Comparison of ENCODE assay signal across 9 cellular contexts in the genomic region with DNA sequence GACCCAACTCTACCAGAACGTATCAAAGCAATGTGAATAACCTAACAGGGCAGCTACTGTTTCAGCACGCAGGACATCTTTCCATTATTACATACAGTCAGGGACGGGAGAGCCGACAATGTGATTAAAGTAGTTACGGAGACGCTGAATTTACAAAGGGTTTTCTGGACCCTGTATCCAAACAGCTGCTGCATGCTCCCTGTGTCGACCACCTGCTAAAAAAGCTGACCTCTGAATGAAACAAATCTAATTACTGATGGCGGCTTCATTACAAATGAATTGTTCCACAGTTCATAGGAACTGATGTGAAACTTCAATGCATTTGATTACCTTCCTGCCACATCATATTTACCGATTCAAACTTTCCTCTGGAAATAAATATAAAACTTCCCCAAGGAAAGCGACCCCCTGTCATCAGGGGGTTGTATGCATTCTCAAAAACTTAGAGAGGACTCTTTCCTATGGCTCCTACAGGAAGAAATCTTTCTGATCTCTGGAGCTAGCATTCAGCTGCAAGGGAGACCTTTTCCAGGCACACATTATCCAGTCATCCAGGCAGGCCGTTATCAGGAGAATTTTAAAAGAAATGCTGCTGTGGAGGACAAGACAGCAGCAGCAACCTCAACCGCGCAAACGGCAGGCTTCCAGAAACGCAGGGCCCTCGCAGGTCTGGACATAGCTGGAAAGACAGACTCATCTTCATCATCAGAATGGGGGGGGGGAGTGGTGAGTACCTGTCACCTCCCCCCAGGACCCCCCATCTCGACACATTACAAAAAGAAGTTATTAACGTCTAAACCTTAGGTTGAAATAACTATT. TPM values are rescaled to one million over a fixed set of nuclear protein-coding genes. Genes with fewer than 3 reads are reported as not detected.
DNase-seq lines count a peak whose midpoint lies in the region; TF ChIP-seq lines count a peak whose summit lies in the region.
"Had no signal": no experiment of that assay in that cellular context is flagged by ENCODE, and none has a peak within 500 bp of the region (broad histone marks: within the 10 kb centered on the region; RNA-seq: fewer than 3 reads in every experiment).

No MANE protein-coding gene starts in this region.

- H3K27me3 ChIP-seq in endodermal cell (ENCODE audit: control insufficient read depth, insufficient read depth, low read length, poor library complexity, severe bottlenecking): peaks cover 52% of the 10 kb centered on the region

- peak; percentile 13 for DNase-seq in AG08396 (ENCODE audit: low spot score)
- DNase-seq in LNCaP clone FGC (ENCODE audit: low read depth): no peak
- DNase-seq in endodermal cell: peak; percentile 68
- no peak for DNase-seq in NCI-H2196 treated with DMSO at 0.1 percent for 48 hours (lab: John Stamatoyannopoulos, UW; ENCODE audit: unreplicated experiment)
- DNase-seq in dedifferentiated amniotic fluid mesenchymal stem cell (ENCODE audit: extremely low spot score): no peak
- no peak for DNase-seq in NCI-H1105 (lab: John Stamatoyannopoulos, UW)
- no peak for DNase-seq in KG1 (lab: John Stamatoyannopoulos, UW)
- DNase-seq: central memory CD4-positive, alpha-beta T cell had no signal

- TF ChIP-seq CTCF in LNCaP clone FGC (IDR thresholded peaks at IDR 0.05; ENCODE audit: control insufficient read depth, extremely low read depth, insufficient read depth): no peak
- no peak for TF ChIP-seq CTCF in endodermal cell (conservative IDR thresholded peaks at IDR 0.05)
- no peak for TF ChIP-seq CTCF in nephron (IDR thresholded peaks at IDR 0.05; ENCODE audit: unreplicated experiment in 3 of 3)

- peak overlapping the region; percentile 62 for H3K4me3 Mint-ChIP-seq in endodermal cell
- peak overlapping the region; percentile 94 to 96 (median 95) for H3K4me3 Mint-ChIP-seq in nephron

- H3K27ac Mint-ChIP-seq in endodermal cell (no peak overlapping the region), nephron (peak overlapping the region; percentile 96 to 97 (median 96))

- H3K27me3 Mint-ChIP-seq in endodermal cell (ENCODE audit: insufficient read depth): peaks cover 63% of the 10 kb centered on the region
- H3K27me3 Mint-ChIP-seq in nephron (ENCODE audit: low read depth): peaks cover 17% of the 10 kb centered on the region

- no peaks in the 10 kb centered on the region for H3K9me3 Mint-ChIP-seq in endodermal cell
- H3K9me3 Mint-ChIP-seq in nephron: no peaks in the 10 kb centered on the region

- no peak overlapping the region for H3K9ac ChIP-seq in endodermal cell (ENCODE audit: extremely low read depth, low read length, poor library complexity, severe bottlenecking)

- no peaks in the 10 kb centered on the region for H3K9me3 ChIP-seq in endodermal cell (ENCODE audit: control insufficient read depth, low read length)

- H3K4me3 ChIP-seq in LNCaP clone FGC (ENCODE audit: low read depth, low read length): peak overlapping the region; percentile 72
- H3K4me3 ChIP-seq in endodermal cell (ENCODE audit: low read length): peak overlapping the region; percentile 74

- H3K4me1 ChIP-seq in endodermal cell (ENCODE audit: control insufficient read depth, insufficient read depth, low read length): peaks cover 42% of the 10 kb centered on the region

- peaks cover 59% of the 10 kb centered on the region for H3K4me1 Mint-ChIP-seq in endodermal cell
- peaks cover 44% of the 10 kb centered on the region for H3K4me1 Mint-ChIP-seq in nephron

- whole genome bisulfite sequencing in endodermal cell (ENCODE audit: insufficient coverage in 1 of 2, insufficient read length in 1 of 2), 2 experiments: 25 to 31% methylated on average over 10 to 18 of the region's 18 CpGs

- peak overlapping the region; percentile 89 for H3K27ac ChIP-seq in endodermal cell (ENCODE audit: low read depth, low read length)

- no peaks in the 10 kb centered on the region for H3K36me3 ChIP-seq in endodermal cell (ENCODE audit: control insufficient read depth, insufficient read depth, low read length)

- H3K36me3 Mint-ChIP-seq in endodermal cell (ENCODE audit: low read depth): no peaks in the 10 kb centered on the region
- peaks cover 3% of the 10 kb centered on the region for H3K36me3 Mint-ChIP-seq in nephron (ENCODE audit: low read depth)

RNA-seq across cellular contexts. Expression of gene EFNB2, which starts 3.1 kb away (rescaled TPM):
- total RNA-seq in endodermal cell: 1 to 10 TPM in 1 of 2 donors, under 1 TPM in 1; 0.84 to 3.1 TPM
- 133 TPM for polyA plus RNA-seq in endodermal cell (2013, experiment 1 of 2)
- 126 TPM for polyA plus RNA-seq in endodermal cell (2013, experiment 2 of 2)

RNA-seq across cellular contexts. Expression of gene ARGLU1, which starts 35.6 kb away (rescaled TPM):
- total RNA-seq in endodermal cell: 100 to 1,000 TPM in 1 of 2 donors, 10 to 100 TPM in 1; 80.6 to 101 TPM
- polyA plus RNA-seq in endodermal cell (2013, experiment 1 of 2): 228 TPM
- 191 TPM for polyA plus RNA-seq in endodermal cell (2013, experiment 2 of 2)

Comparison
In these comparisons a context has a peak if more than half of its experiments do, and no peak if none do; other contexts are left out.
1. DNase-seq: peak in AG08396 (single experiment) and endodermal cell (single experiment); none in LNCaP clone FGC (single experiment), NCI-H2196 treated with DMSO at 0.1 percent for 48 hours (single experiment), dedifferentiated amniotic fluid mesenchymal stem cell (single experiment), NCI-H1105 (single experiment) and KG1 (single experiment).